ENCODE assay signal across 1 cellular context in genomic region chr5:180052211-180052818, GRCh38.
TF ChIP-seq lines count a peak whose summit lies in the region.

No MANE protein-coding gene starts in this region.

TF ChIP-seq in K562, 482 proteins besides CTCF, POLR2A, EP300 and RAD21:
- peak; percentile 50; the same call in 1 of the 2 replicates for TF ChIP-seq PKNOX1 (IDR thresholded peaks at IDR 0.05)
- TF ChIP-seq MEIS2 (IDR thresholded peaks at IDR 0.05; ENCODE audit: partially characterized antibody): peak; percentile 53
- no peak for TF ChIP-seq CBX3 (IDR thresholded peaks at IDR 0.05; ENCODE audit: borderline replicate concordance in 1 of 2, low read length in 2 of 2)
- no peak for TF ChIP-seq ASH1L (IDR thresholded peaks at IDR 0.05; ENCODE audit: borderline replicate concordance, low read depth, partially characterized antibody)
- no peak for TF ChIP-seq PBX2 (CRISPR knock-in tag; IDR thresholded peaks at IDR 0.05; ENCODE audit: low read depth)
- TF ChIP-seq PBX2 (tag; conservative IDR thresholded peaks at IDR 0.05; ENCODE audit: low read depth): peak; percentile 66
